Comparison of ENCODE assay signal across 19 cellular contexts in the genomic region with DNA sequence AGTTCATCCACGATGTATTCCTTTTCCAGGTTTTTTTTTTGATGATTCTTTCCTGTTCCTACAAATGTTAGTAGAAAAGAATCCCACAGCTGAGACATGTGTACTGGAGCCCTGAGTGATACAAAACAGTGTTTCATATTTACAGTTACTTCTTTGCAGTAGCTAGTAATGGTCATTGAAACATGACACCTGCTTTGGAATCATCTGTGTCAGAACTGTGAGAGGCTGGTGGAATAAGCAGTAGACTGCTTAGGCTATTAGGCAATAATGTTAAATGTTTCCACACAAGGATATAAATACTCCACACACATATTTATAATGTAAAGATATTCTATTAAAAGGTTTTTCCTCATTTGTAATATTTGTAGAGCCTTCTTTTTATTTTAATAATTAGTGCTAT.
DNase-seq lines count a peak whose midpoint lies in the region; ATAC-seq and TF ChIP-seq lines count a peak whose summit lies in the region.
"Had no signal": no experiment of that assay in that cellular context is flagged by ENCODE, and none has a peak within 500 bp of the region (broad histone marks: within the 10 kb centered on the region; RNA-seq: fewer than 3 reads in every experiment).

No MANE protein-coding gene starts in this region.

- ATAC-seq in GM19328 (IDR thresholded peaks at IDR 0.05; ENCODE audit: unreplicated experiment) (no peak), GM19351 (IDR thresholded peaks at IDR 0.05; ENCODE audit: unreplicated experiment) (no peak), HG03520 (IDR thresholded peaks at IDR 0.05; ENCODE audit: unreplicated experiment) (no peak)

- no peak overlapping the region for H3K4me3 ChIP-seq in cardiac fibroblast (replicated peaks in 1 of 2; ENCODE audit: low read depth in 2 of 2, low read length in 2 of 2)
- H3K4me3 ChIP-seq: BLaER1 treated with 17β-estradiol and CSF1 and Interleukin-3, amounts not matched to agents 10 nM and 100 nM; neural progenitor cell; tibial nerve had no signal

- TF ChIP-seq CTCF in cardiac fibroblast (IDR thresholded peaks at IDR 0.05; ENCODE audit: low read depth, low read length): no peak

- DNase-seq in HT1080 (ENCODE audit: low read depth) (peak; percentile 17), NCI-H69 (lab: John Stamatoyannopoulos, UW) (peak; percentile 67), cardiac fibroblast (ENCODE audit: low read depth in 2 of 2) (peak; percentile 50 to 56), non-pigmented ciliary epithelial cell (ENCODE audit: low read depth) (peak; percentile 30)
- DNase-seq: activated CD4-positive, CD25-positive, alpha-beta regulatory T cell; activated CD8-positive, alpha-beta memory T cell treated with anti-CD3 and anti-CD28 coated beads for 24 hours; activated naive CD8-positive, alpha-beta T cell treated with anti-CD3 and anti-CD28 coated beads, Interleukin-2, amount 10 ng/mL, durations not matched to agents 7 days and 5 days; DMS 273 treated with DMSO at 0.1 percent for 48 hours; effector CD4-positive, alpha-beta T cell; kidney glomerular epithelial cell; midbrain; NCI-H2081; stimulated activated naive CD4-positive, alpha-beta T cell had no signal

Comparison
In these comparisons a context has a peak if more than half of its experiments do, and no peak if none do; other contexts are left out.
1. DNase-seq: peak in every context shown above with its lines; median percentile 67 in NCI-H69; 53 in cardiac fibroblast; 30 in non-pigmented ciliary epithelial cell; 17 in HT1080.